ENCODE assay signal across 39 cellular contexts in genomic region chr18:31364190-31364589, GRCh38. TPM values are rescaled to one million over a fixed set of nuclear protein-coding genes. Genes with fewer than 3 reads are reported as not detected.
"Had no signal": no experiment of that assay in that cellular context is flagged by ENCODE, and none has a peak within 500 bp of the region (broad histone marks: within the 10 kb centered on the region; RNA-seq: fewer than 3 reads in every experiment).

No MANE protein-coding gene starts in this region.

- H3K27ac ChIP-seq: adrenal gland, ascending aorta, body of pancreas, brain microvascular endothelial cell, breast epithelium, cardiac muscle cell had no signal

- DNase-seq: activated effector memory CD4-positive, alpha-beta T cell treated with anti-CD3 and anti-CD28 coated beads, Interleukin-2, amount 50 U/mL, for 16 hours; activated effector memory CD4-positive, alpha-beta T cell treated with Interleukin-2 at 50 U/mL for 16 hours; activated gamma-delta T cell; activated gamma-delta T cell treated with Interleukin-2 at 50 U/mL for 16 hours; activated naive CD4-positive, alpha-beta T cell; activated naive CD4-positive, alpha-beta T cell treated with anti-CD3 and anti-CD28 coated beads for 36 hours; activated naive CD4-positive, alpha-beta T cell treated with anti-CD3 and anti-CD28 coated beads, Interleukin-2, amount 10 ng/mL, durations not matched to agents 7 days and 5 days; activated naive CD4-positive, alpha-beta T cell treated with anti-CD3 and anti-CD28 coated beads, Interleukin-2, amount 50 U/mL, for 16 hours; activated naive CD4-positive, alpha-beta T cell treated with Interleukin-2 at 50 U/mL for 16 hours; activated naive CD8-positive, alpha-beta T cell treated with anti-CD3 and anti-CD28 coated beads for 36 hours; activated naive CD8-positive, alpha-beta T cell treated with anti-CD3 and anti-CD28 coated beads, Interleukin-2, amount 10 ng/mL, durations not matched to agents 7 days and 5 days; activated naive CD8-positive, alpha-beta T cell treated with anti-CD3 and anti-CD28 coated beads, Interleukin-2, amount 50 U/mL, for 24 hours; activated T-cell treated with anti-CD3 and anti-CD28 coated beads, Interleukin-2, amount 50 U/mL, for 1 hour; activated T-cell treated with anti-CD3 and anti-CD28 coated beads, Interleukin-2, amount 50 U/mL, for 24 hours; activated T-cell treated with anti-CD3 and anti-CD28 coated beads, Interleukin-2, amount 50 U/mL, for 4 hours; activated T-cell treated with anti-CD3 and anti-CD28 coated beads, Interleukin-2, amount 50 U/mL, for 48 hours; activated T-cell treated with anti-CD3 and anti-CD28 coated beads, Interleukin-2, amount 50 U/mL, for 72 hours; adrenal gland; amniotic stem cell; amygdala; anterior cingulate cortex; aorta; body of pancreas; brain microvascular endothelial cell; caudate nucleus; central memory CD4-positive, alpha-beta T cell; cerebellar nuclear complex had no signal

- H3K4me1 ChIP-seq: adrenal gland, ascending aorta, body of pancreas, breast epithelium had no signal

- ATAC-seq: activated naive CD4-positive, alpha-beta T cell treated with anti-CD3 and anti-CD28 coated beads, Interleukin-2, amount 50 U/mL, for 72 hours; activated naive CD8-positive, alpha-beta T cell treated with anti-CD3 and anti-CD28 coated beads, Interleukin-2, amount 50 U/mL, for 24 hours; activated T-cell treated with anti-CD3 and anti-CD28 coated beads, Interleukin-2, amount 50 U/mL, for 4 hours; activated T-cell treated with anti-CD3 and anti-CD28 coated beads, Interleukin-2, amount 50 U/mL, for 72 hours; activated T-helper 17 cell treated with anti-CD3 and anti-CD28 coated beads, Interleukin-2, amount 50 U/mL, for 72 hours; body of pancreas had no signal

- FAIRE-seq: astrocyte, bronchial epithelial cell had no signal

- H3K4me3 ChIP-seq: adrenal gland, ascending aorta, body of pancreas, breast epithelium, cardiac muscle cell had no signal

- H3K36me3 ChIP-seq: adrenal gland, ascending aorta, brain microvascular endothelial cell, breast epithelium, cardiac muscle cell had no signal

- H3K27me3 ChIP-seq: adrenal gland, ascending aorta, body of pancreas, brain microvascular endothelial cell, breast epithelium, cardiac muscle cell had no signal

- H3K9me3 ChIP-seq: adrenal gland, ascending aorta, body of pancreas, breast epithelium had no signal

RNA-seq across cellular contexts. Expression of gene DSG4, which starts 12.4 kb away (rescaled TPM):
- total RNA-seq: activated naive CD4-positive, alpha-beta T cell treated with anti-CD3 and anti-CD28 coated beads for 36 hours; activated naive CD4-positive, alpha-beta T cell treated with anti-CD3 and anti-CD28 coated beads, Interleukin-2, amount 50 U/mL, for 72 hours; activated naive CD8-positive, alpha-beta T cell treated with anti-CD3 and anti-CD28 coated beads for 36 hours; activated naive CD8-positive, alpha-beta T cell treated with anti-CD3 and anti-CD28 coated beads, Interleukin-2, amount 10 ng/mL, durations not matched to agents 7 days and 5 days; activated T-cell treated with anti-CD3 and anti-CD28 coated beads, Interleukin-2, amount 50 U/mL, for 4 hours; activated T-cell treated with anti-CD3 and anti-CD28 coated beads, Interleukin-2, amount 50 U/mL, for 72 hours; activated T-helper 1 cell treated with anti-CD3 and anti-CD28 coated beads, Interleukin-12 subunit alpha, Interleukin-12 subunit beta, Interleukin-2, Interleukin-4 antibody, amounts not matched to agents 30 ng/mL and 10 ng/mL and 1 ng/mL, durations not matched to agents 14 hours and 24 hours and 36 hours; activated T-helper 17 cell treated with anti-CD3 and anti-CD28 coated beads, Interleukin-2, amount 50 U/mL, for 72 hours; activated T-helper 2 cell treated with anti-CD3 and anti-CD28 coated beads, Interferon-gamma antibody, Interleukin-2, Interleukin-4, amounts not matched to agents 10 μg/mL and 5 μg/mL and 100 μg/mL, durations not matched to agents 14 hours and 24 hours and 36 hours; adrenal gland; aorta; ascending aorta; astrocyte; body of pancreas; breast epithelium; bronchial epithelial cell; cardiac muscle cell; cardiac septum; cerebellum; chondrocyte had no signal
- polyA plus RNA-seq: adrenal gland, aorta, cardiac muscle cell had no signal

RNA-seq across cellular contexts. Expression of gene DSG1, which starts 46.2 kb away (rescaled TPM):
- total RNA-seq: activated naive CD4-positive, alpha-beta T cell treated with anti-CD3 and anti-CD28 coated beads for 36 hours; activated naive CD4-positive, alpha-beta T cell treated with anti-CD3 and anti-CD28 coated beads, Interleukin-2, amount 50 U/mL, for 72 hours; activated naive CD8-positive, alpha-beta T cell treated with anti-CD3 and anti-CD28 coated beads for 36 hours; activated naive CD8-positive, alpha-beta T cell treated with anti-CD3 and anti-CD28 coated beads, Interleukin-2, amount 10 ng/mL, durations not matched to agents 7 days and 5 days; activated T-cell treated with anti-CD3 and anti-CD28 coated beads, Interleukin-2, amount 50 U/mL, for 4 hours; activated T-cell treated with anti-CD3 and anti-CD28 coated beads, Interleukin-2, amount 50 U/mL, for 72 hours; activated T-helper 1 cell treated with anti-CD3 and anti-CD28 coated beads, Interleukin-12 subunit alpha, Interleukin-12 subunit beta, Interleukin-2, Interleukin-4 antibody, amounts not matched to agents 30 ng/mL and 10 ng/mL and 1 ng/mL, durations not matched to agents 14 hours and 24 hours and 36 hours; activated T-helper 17 cell treated with anti-CD3 and anti-CD28 coated beads, Interleukin-2, amount 50 U/mL, for 72 hours; activated T-helper 2 cell treated with anti-CD3 and anti-CD28 coated beads, Interferon-gamma antibody, Interleukin-2, Interleukin-4, amounts not matched to agents 10 μg/mL and 5 μg/mL and 100 μg/mL, durations not matched to agents 14 hours and 24 hours and 36 hours; adrenal gland; aorta; ascending aorta; cardiac muscle cell; chondrocyte had no signal
- polyA plus RNA-seq: aorta, cardiac muscle cell had no signal
